13 cellular contexts compared by ENCODE assay signal in genomic region chr3:122468896-122469533, GRCh38. TPM values are rescaled to one million over a fixed set of nuclear protein-coding genes. Genes with fewer than 3 reads are reported as not detected.
A peak's percentile ranks its signal among the peaks of the same experiment; 100 is the strongest.
DNase-seq lines count a peak whose midpoint lies in the region; ATAC-seq and TF ChIP-seq lines count a peak whose summit lies in the region.
"Had no signal": no experiment of that assay in that cellular context is flagged by ENCODE, and none has a peak within 500 bp of the region (broad histone marks: within the 10 kb centered on the region; RNA-seq: fewer than 3 reads in every experiment).

No MANE protein-coding gene starts in this region.

- no peak overlapping the region for H3K4me3 ChIP-seq in GM12865 (ENCODE audit: low read depth, low read length)
- H3K4me3 ChIP-seq in right lobe of liver: no peak overlapping the region
- H3K4me3 ChIP-seq in CD8-positive, alpha-beta memory T cell (ENCODE audit: low read length): no peak overlapping the region
- H3K4me3 ChIP-seq: gastroesophageal sphincter had no signal

- TF ChIP-seq CTCF in GM12865 (IDR thresholded peaks at IDR 0.05; ENCODE audit: insufficient read depth, low read depth, low read length, missing control alignments): no peak
- TF ChIP-seq CTCF in right lobe of liver (IDR thresholded peaks at IDR 0.05): no peak

- 60% methylated on average over 3 of the region's 3 CpGs for whole genome bisulfite sequencing in right lobe of liver (ENCODE audit: insufficient coverage, low coverage, low lambda C conversion rate, missing lambda C conversion rate)

- ATAC-seq in GM21447 (IDR thresholded peaks at IDR 0.05; ENCODE audit: unreplicated experiment): peak; percentile 63
- ATAC-seq in HG03460 (IDR thresholded peaks at IDR 0.05; ENCODE audit: unreplicated experiment): peak; percentile 70
- ATAC-seq in right lobe of liver: no peak
- ATAC-seq: gastroesophageal sphincter had no signal

- peaks cover 0 to 15% (median 0%) of the 10 kb centered on the region in 4 donors for H3K4me1 ChIP-seq in right lobe of liver
- peaks cover 33% of the 10 kb centered on the region for H3K4me1 ChIP-seq in CD8-positive, alpha-beta memory T cell (ENCODE audit: insufficient read depth, low read length)

- H3K9me3 ChIP-seq in right lobe of liver: no peaks in the 10 kb centered on the region
- H3K9me3 ChIP-seq in CD8-positive, alpha-beta memory T cell (ENCODE audit: low read length): no peaks in the 10 kb centered on the region
- H3K9me3 ChIP-seq: gastroesophageal sphincter had no signal

- CTCF ChIA-PET in CD8-positive, alpha-beta memory T cell (lab: Charles Lee): no interaction called here

- no peaks in the 10 kb centered on the region for H3K27me3 Mint-ChIP-seq in CD8-positive, alpha-beta memory T cell

- H3K4me3 Mint-ChIP-seq in CD8-positive, alpha-beta memory T cell: no peak overlapping the region

- peaks cover 0 to 8% (median 0%) of the 10 kb centered on the region in 4 donors for H3K36me3 ChIP-seq in right lobe of liver
- no peaks in the 10 kb centered on the region for H3K36me3 ChIP-seq in CD8-positive, alpha-beta memory T cell (ENCODE audit: insufficient read depth, low read length)

- intact Hi-C loops in right lobe of liver (cut with DNase I): no loop called here

- no peak for TF ChIP-seq POLR2A in right lobe of liver (IDR thresholded peaks at IDR 0.05)

- peaks cover 0 to 30% (median 12%) of the 10 kb centered on the region in 3 donors for H3K36me3 Mint-ChIP-seq in CD8-positive, alpha-beta memory T cell

- DNase-seq in GM12865 (ENCODE audit: low read depth): peak; percentile 21
- peak; percentile 11 for DNase-seq in kidney tubule cell (ENCODE audit: low spot score)
- no peak for DNase-seq in dermis blood vessel endothelial cell
- no peak for DNase-seq in right lobe of liver
- no peak for DNase-seq in C1 segment of cervical spinal cord (lab: John Stamatoyannopoulos, UW)
- no peak for DNase-seq in CD8-positive, alpha-beta memory T cell
- DNase-seq: activated CD4-positive, alpha-beta T cell treated with anti-CD3 and anti-CD28 coated beads for 1 hour; activated naive CD4-positive, alpha-beta T cell treated with Interleukin-2 at 50 U/mL for 16 hours; midbrain; SHP77 had no signal

- peak overlapping the region in 3 of 8 donors; percentile 41 to 66 (median 52) for H3K27ac Mint-ChIP-seq in CD8-positive, alpha-beta memory T cell

- POLR2A ChIA-PET in CD8-positive, alpha-beta memory T cell (lab: Charles Lee): no interaction called here

- H3K4me1 Mint-ChIP-seq in CD8-positive, alpha-beta memory T cell: peaks cover 51 to 69% (median 64%) of the 10 kb centered on the region in 3 donors

- H3K9me3 Mint-ChIP-seq in CD8-positive, alpha-beta memory T cell: no peaks in the 10 kb centered on the region

- H3K27ac ChIP-seq in right lobe of liver: no peak overlapping the region
- no peak overlapping the region for H3K27ac ChIP-seq in CD8-positive, alpha-beta memory T cell (ENCODE audit: low read depth, low read length)
- H3K27ac ChIP-seq: gastroesophageal sphincter had no signal

- H3K27me3 ChIP-seq in right lobe of liver: no peaks in the 10 kb centered on the region
- no peaks in the 10 kb centered on the region for H3K27me3 ChIP-seq in CD8-positive, alpha-beta memory T cell (ENCODE audit: insufficient read depth, low read length, poor library complexity, severe bottlenecking)
- H3K27me3 ChIP-seq: gastroesophageal sphincter had no signal

RNA-seq across cellular contexts. Expression of gene KPNA1, which starts 45.7 kb away (rescaled TPM):
- total RNA-seq in dermis blood vessel endothelial cell (36.4 and 63.3 TPM in 2 replicates), right lobe of liver (10 to 100 TPM; 33.7 to 61.3 (median 51.2) TPM)
- total RNA-seq in CD8-positive, alpha-beta memory T cell: 10 to 100 TPM; 58.6 to 60.4 TPM
- polyA plus RNA-seq in CD8-positive, alpha-beta memory T cell: 49.1 TPM

RNA-seq across cellular contexts. Expression of gene WDR5B, which starts 53.2 kb away (rescaled TPM):
- total RNA-seq in dermis blood vessel endothelial cell (4.6 and 4.8 TPM in 2 replicates), right lobe of liver (1 to 10 TPM; 1.4 to 4.0 (median 2.1) TPM)
- total RNA-seq in CD8-positive, alpha-beta memory T cell: 1 to 10 TPM; 4.6 to 4.8 TPM
- 1.6 TPM for polyA plus RNA-seq in CD8-positive, alpha-beta memory T cell

Comparison
In these comparisons a context has a peak if more than half of its experiments do, and no peak if none do; other contexts are left out.
1. DNase-seq: peak in GM12865 (single experiment) and kidney tubule cell (single experiment); none in dermis blood vessel endothelial cell (single experiment), right lobe of liver (0 of 3), C1 segment of cervical spinal cord (0 of 14) and CD8-positive, alpha-beta memory T cell (0 of 5).
2. ATAC-seq: peak in GM21447 (single experiment) and HG03460 (single experiment); none in right lobe of liver (0 of 4).